10 cellular contexts compared by ENCODE assay signal in genomic region chr10:125155669-125156068, GRCh38. TPM values are rescaled to one million over a fixed set of nuclear protein-coding genes. Genes with fewer than 3 reads are reported as not detected.
DNase-seq lines count a peak whose midpoint lies in the region; ATAC-seq and TF ChIP-seq lines count a peak whose summit lies in the region.
"Had no signal": no experiment of that assay in that cellular context is flagged by ENCODE, and none has a peak within 500 bp of the region (broad histone marks: within the 10 kb centered on the region; RNA-seq: fewer than 3 reads in every experiment).

No MANE protein-coding gene starts in this region.

- no peak for DNase-seq in heart right ventricle
- DNase-seq in Right ventricle myocardium inferior (ENCODE audit: missing footprints) = no peak
- no peak for DNase-seq in epithelial cell of prostate (ENCODE audit: low read depth, low spot score)
- peak; percentile 13 for DNase-seq in myocyte (ENCODE audit: low read depth)
- DNase-seq in type B pancreatic cell (ENCODE audit: extremely low spot score, unreplicated experiment) = no peak
- DNase-seq in activated T-cell treated with anti-CD3 and anti-CD28 coated beads, Interleukin-2, amount 50 U/mL, for 72 hours = no peak
- DNase-seq in MM.1S = no peak
- no peak for DNase-seq in activated CD8-positive, alpha-beta memory T cell treated with anti-CD3 and anti-CD28 coated beads for 24 hours
- DNase-seq: foreskin keratinocyte, naive B cell had no signal

- H3K27me3 Mint-ChIP-seq in type B pancreatic cell = no peaks in the 10 kb centered on the region
- peaks cover 63% of the 10 kb centered on the region for H3K27me3 Mint-ChIP-seq in activated T-cell treated with anti-CD3 and anti-CD28 coated beads, Interleukin-2, amount 50 U/mL, for 72 hours (ENCODE audit: low read depth)

- no peaks in the 10 kb centered on the region for H3K9me3 Mint-ChIP-seq in type B pancreatic cell
- H3K9me3 Mint-ChIP-seq in activated T-cell treated with anti-CD3 and anti-CD28 coated beads, Interleukin-2, amount 50 U/mL, for 72 hours = no peaks in the 10 kb centered on the region

- H3K79me2 ChIP-seq in MM.1S (ENCODE audit: low read length) = no peaks in the 10 kb centered on the region

- no peaks in the 10 kb centered on the region for H3K9me3 ChIP-seq in heart right ventricle
- no peaks in the 10 kb centered on the region for H3K9me3 ChIP-seq in MM.1S (replicated peaks; ENCODE audit: insufficient read depth, low read length)

- H3K27me3 ChIP-seq in heart right ventricle (no peaks in the 10 kb centered on the region), MM.1S (replicated peaks; ENCODE audit: insufficient read depth, low read length) (peaks cover 62% of the 10 kb centered on the region)
- H3K27me3 ChIP-seq: foreskin keratinocyte had no signal

- H3K36me3 Mint-ChIP-seq in type B pancreatic cell = peaks cover 10% of the 10 kb centered on the region
- H3K36me3 Mint-ChIP-seq in activated T-cell treated with anti-CD3 and anti-CD28 coated beads, Interleukin-2, amount 50 U/mL, for 72 hours (ENCODE audit: insufficient read depth in 2 of 2) = no peaks in the 10 kb centered on the region
- H3K36me3 Mint-ChIP-seq: naive B cell had no signal

- ATAC-seq in heart right ventricle (no peak), Right ventricle myocardium inferior (no peak)
- no peak for ATAC-seq in activated T-cell treated with anti-CD3 and anti-CD28 coated beads, Interleukin-2, amount 50 U/mL, for 72 hours (replicated peaks in 1 of 2)
- ATAC-seq: foreskin keratinocyte had no signal

- no peaks in the 10 kb centered on the region for H3F3A ChIP-seq in MM.1S (ENCODE audit: insufficient read depth, low read length)

- H3K4me1 ChIP-seq in heart right ventricle = peaks cover 35 to 79% (median 67%) of the 10 kb centered on the region in 9 donors
- no peaks in the 10 kb centered on the region for H3K4me1 ChIP-seq in MM.1S (ENCODE audit: low read length)

- H3K4me3 Mint-ChIP-seq in type B pancreatic cell = peak overlapping the region; percentile 90
- H3K4me3 Mint-ChIP-seq in activated T-cell treated with anti-CD3 and anti-CD28 coated beads, Interleukin-2, amount 50 U/mL, for 72 hours = no peak overlapping the region

- no peak overlapping the region for H3K9ac ChIP-seq in MM.1S (ENCODE audit: low read length)

- intact Hi-C loops in heart right ventricle (cut with DNase I) = loop anchor here in 9 of 10 donors (5.0 to 10.0 kb wide), 11 partner anchors 33 to 241 kb away; no protein-coding TSS in a partner anchor
- intact Hi-C loops in Right ventricle myocardium inferior (cut with DNase I) = loop anchor here (5.0 kb wide), 1 partner anchor 93 kb away; no protein-coding TSS in a partner anchor

- peaks cover 0 to 8% (median 0%) of the 10 kb centered on the region in 9 donors for H3K36me3 ChIP-seq in heart right ventricle
- no peaks in the 10 kb centered on the region for H3K36me3 ChIP-seq in MM.1S (replicated peaks; ENCODE audit: insufficient read depth, low read length)

- H3K9me2 ChIP-seq in MM.1S (replicated peaks; ENCODE audit: insufficient read depth, low read length) = no peaks in the 10 kb centered on the region

- peak overlapping the region in 7 of 10 donors; percentile 59 to 99 (median 69) for H3K27ac ChIP-seq in heart right ventricle
- H3K27ac ChIP-seq in epithelial cell of prostate = peak overlapping the region; percentile 93
- no peak overlapping the region for H3K27ac ChIP-seq in MM.1S (ENCODE audit: low read length)

- peak overlapping the region; percentile 91 for H3K27ac Mint-ChIP-seq in type B pancreatic cell
- no peak overlapping the region for H3K27ac Mint-ChIP-seq in activated T-cell treated with anti-CD3 and anti-CD28 coated beads, Interleukin-2, amount 50 U/mL, for 72 hours
- H3K27ac Mint-ChIP-seq: naive B cell had no signal

- no peaks in the 10 kb centered on the region for H4K20me1 ChIP-seq in MM.1S (ENCODE audit: insufficient read depth, low read length)

- 52 to 69% methylated on average over 3 of the region's 3 CpGs for WGBS in heart right ventricle, 2 donors

- H3K4me3 ChIP-seq in heart right ventricle (peak overlapping the region in 1 of 10 donors; percentile 30), MM.1S (ENCODE audit: low read length) (no peak overlapping the region)

- H2AFZ ChIP-seq in MM.1S (ENCODE audit: low read length) = no peak overlapping the region

- TF ChIP-seq CTCF in heart right ventricle (IDR thresholded peaks at IDR 0.05) (no peak), type B pancreatic cell (conservative IDR thresholded peaks at IDR 0.05) (no peak), MM.1S (IDR thresholded peaks at IDR 0.05; ENCODE audit: low read length) (no peak)

- peaks cover 62% of the 10 kb centered on the region for H3K4me1 Mint-ChIP-seq in type B pancreatic cell (ENCODE audit: unreplicated experiment)
- H3K4me1 Mint-ChIP-seq in activated T-cell treated with anti-CD3 and anti-CD28 coated beads, Interleukin-2, amount 50 U/mL, for 72 hours (ENCODE audit: low read depth) = no peaks in the 10 kb centered on the region

- no peak overlapping the region for H3K4me2 ChIP-seq in MM.1S (ENCODE audit: low read depth, low read length)

RNA-seq across cellular contexts. Expression of gene CTBP2, which starts 4.7 kb away (rescaled TPM):
- total RNA-seq in heart right ventricle (10 to 100 TPM; 22.6 to 36.2 (median 27.2) TPM), Right ventricle myocardium inferior (31.3 TPM), myocyte (27.1 and 27.7 TPM in 2 replicates), type B pancreatic cell (ENCODE audit: low replicate concordance) (101 and 113 TPM in 2 replicates)
- 10 to 100 TPM; 14.7 to 23.0 TPM for polyA plus RNA-seq in heart right ventricle
- 36.3 TPM for polyA plus RNA-seq in myocyte (2012)
- 1 to 10 TPM in 1 of 2 donors, under 1 TPM in 1; 0.72 to 2.5 TPM for total RNA-seq in activated T-cell treated with anti-CD3 and anti-CD28 coated beads, Interleukin-2, amount 50 U/mL, for 72 hours
